1 cellular context compared by ENCODE assay signal in genomic region chr10:94061026-94061425, GRCh38.
TF ChIP-seq lines count a peak whose summit lies in the region.

No MANE protein-coding gene starts in this region.

TF ChIP-seq in H1, 55 proteins besides CTCF, POLR2A, EP300 and RAD21 (continued from another document):
- TF ChIP-seq JUN (IDR thresholded peaks at IDR 0.05; ENCODE audit: low read depth, low read length) (no peak), BCL11A (IDR thresholded peaks at IDR 0.05; ENCODE audit: low read depth in 2 of 2, low read length in 2 of 2) (no peak)
